24 cellular contexts compared by ENCODE assay signal in genomic region chr6:5029609-5030008, GRCh38. TPM values are rescaled to one million over a fixed set of nuclear protein-coding genes. Genes with fewer than 3 reads are reported as not detected.
DNase-seq lines count a peak whose midpoint lies in the region; ATAC-seq, FAIRE-seq and TF ChIP-seq lines count a peak whose summit lies in the region.
"Had no signal": no experiment of that assay in that cellular context is flagged by ENCODE, and none has a peak within 500 bp of the region (broad histone marks: within the 10 kb centered on the region; RNA-seq: fewer than 3 reads in every experiment).

No MANE protein-coding gene starts in this region.

- peaks cover 67% of the 10 kb centered on the region for H3K4me1 ChIP-seq in HepG2 (ENCODE audit: insufficient read depth, low read length)
- H3K4me1 ChIP-seq in right lobe of liver, result peaks cover 0 to 4% (median 0%) of the 10 kb centered on the region in 4 donors
- H3K4me1 ChIP-seq in H1 (replicated peaks in 1 of 4; ENCODE audit: control insufficient read depth in 3 of 4, insufficient read depth in 4 of 4, low read length in 3 of 4), result peaks cover 2 to 8% (median 4%) of the 10 kb centered on the region in 4 experiments; a peak in 5 of 7 replicates
- peaks cover 20% of the 10 kb centered on the region for H3K4me1 ChIP-seq in neural progenitor cell

- no peak overlapping the region for H3K4ac ChIP-seq in H1 (replicated peaks; ENCODE audit: insufficient read length, low read depth, low read length)

- H3K27me3 ChIP-seq in HepG2 (ENCODE audit: control insufficient read depth in 1 of 2, insufficient read depth in 2 of 2, low read length in 2 of 2) (no peaks in the 10 kb centered on the region; a peak in 1 of 5 replicates), right lobe of liver (no peaks in the 10 kb centered on the region), H1 (replicated peaks in 1 of 4; ENCODE audit: control insufficient read depth in 3 of 4, extremely low read depth in 1 of 4, insufficient read depth in 3 of 4, low read length in 3 of 4) (no peaks in the 10 kb centered on the region; a peak in 2 of 7 replicates), neural progenitor cell (no peaks in the 10 kb centered on the region)
- H3K27me3 ChIP-seq: BLaER1 treated with 17β-estradiol and CSF1 and Interleukin-3, amounts not matched to agents 10 nM and 100 nM had no signal

- no peak overlapping the region for H3K14ac ChIP-seq in H1 (ENCODE audit: insufficient read length)

- H2BK20ac ChIP-seq in H1 (ENCODE audit: low read length), result peak overlapping the region; percentile 61; the same call in 1 of the 2 replicates

- H3K9me3 Mint-ChIP-seq in neural progenitor cell, result no peaks in the 10 kb centered on the region
- H3K9me3 Mint-ChIP-seq in stimulated activated naive B cell treated with anti-CD40 and anti-IgM and Interleukin-4, amounts not matched to agents 10 μg/mL and 1 μg/mL and 100 μg/mL, for 72 hours, result peaks cover 3 to 4% of the 10 kb centered on the region in 2 donors
- H3K9me3 Mint-ChIP-seq: CD4-positive, alpha-beta T cell; CD8-positive, alpha-beta T cell had no signal

- no peak overlapping the region for H3K56ac ChIP-seq in H1 (replicated peaks; ENCODE audit: insufficient read length, low read depth, low read length)

- no peak overlapping the region for H2BK15ac ChIP-seq in H1 (ENCODE audit: low read length)

- no peak overlapping the region for H3K23ac ChIP-seq in H1 (ENCODE audit: insufficient read length)

- H3K36me3 ChIP-seq in HepG2 (replicated peaks in 1 of 2; ENCODE audit: control insufficient read depth in 1 of 2, insufficient read depth in 2 of 2, low read length in 2 of 2) (no peaks in the 10 kb centered on the region), right lobe of liver (no peaks in the 10 kb centered on the region), H1 (ENCODE audit: control insufficient read depth in 2 of 4, insufficient read depth in 4 of 4, low read length in 3 of 4) (no peaks in the 10 kb centered on the region), neural progenitor cell (no peaks in the 10 kb centered on the region)

- ATAC-seq in HepG2, result no peak
- no peak for ATAC-seq in right lobe of liver
- no peak for ATAC-seq in stimulated activated naive B cell treated with anti-CD40 and anti-IgM and Interleukin-4, amounts not matched to agents 10 μg/mL and 1 μg/mL and 100 μg/mL, for 72 hours (replicated peaks)
- ATAC-seq in GM21737 (IDR thresholded peaks at IDR 0.05; ENCODE audit: unreplicated experiment), result no peak
- no peak for ATAC-seq in HG03097 (IDR thresholded peaks at IDR 0.05; ENCODE audit: low FRiP score, unreplicated experiment)
- ATAC-seq: A549; CD8-positive, alpha-beta T cell had no signal

- H3K4me3 Mint-ChIP-seq in neural progenitor cell, result peak overlapping the region; percentile 14
- H3K4me3 Mint-ChIP-seq in stimulated activated naive B cell treated with anti-CD40 and anti-IgM and Interleukin-4, amounts not matched to agents 10 μg/mL and 1 μg/mL and 100 μg/mL, for 72 hours, result no peak overlapping the region
- H3K4me3 Mint-ChIP-seq: B cell; CD4-positive, alpha-beta T cell; CD8-positive, alpha-beta T cell had no signal

- intact Hi-C loops in HepG2 (cut with micrococcal nuclease; ENCODE audit: unreplicated experiment), result loop anchor here (1.0 to 10.0 kb wide), 4 partner anchors 25 to 715 kb away; partner anchors contain the start of gene RPP40
- intact Hi-C loops in right lobe of liver (cut with DNase I), result no loop called here

- no TSS peak for BruUV-seq in HepG2 (replicated peaks; lab: Mats Ljungman, UMichigan)

- no peak overlapping the region for H3K27ac ChIP-seq in HepG2 (ENCODE audit: extremely low read length, insufficient read depth, low read length)
- H3K27ac ChIP-seq in right lobe of liver, result no peak overlapping the region
- no peak overlapping the region for H3K27ac ChIP-seq in H1 (ENCODE audit: low read depth, low read length)
- H3K27ac ChIP-seq in neural progenitor cell, result no peak overlapping the region
- H3K27ac ChIP-seq: 22Rv1; A549; BLaER1 treated with 17β-estradiol and CSF1 and Interleukin-3, amounts not matched to agents 10 nM and 100 nM; C4-2B had no signal

- CTCF ChIA-PET in HepG2 (lab: Yijun Ruan, JAX; ENCODE audit: low intra/inter-chr PET ratio, low total read pairs), result no interaction called here
- CTCF ChIA-PET in H1 (lab: Charles Lee; ENCODE audit: partially characterized antibody), result interaction anchor here (0.6 to 3.4 kb wide), 22 partner anchors 9 to 892 kb away, joined by 3 to 20 read pairs (median 4); partner anchors contain the start of gene RPP40

- H3K27me3 Mint-ChIP-seq in neural progenitor cell (ENCODE audit: insufficient read depth, low read depth), result peaks cover under 1% of the 10 kb centered on the region
- H3K27me3 Mint-ChIP-seq in stimulated activated naive B cell treated with anti-CD40 and anti-IgM and Interleukin-4, amounts not matched to agents 10 μg/mL and 1 μg/mL and 100 μg/mL, for 72 hours, result peaks cover 16 to 18% of the 10 kb centered on the region in 2 donors

- POLR2A ChIA-PET in HepG2 (lab: Yijun Ruan, JAX), result interaction anchor here (2.4 to 2.8 kb wide), 2 partner anchors 9 to 26 kb away, joined by 10 to 26 read pairs; partner anchors contain the start of gene RPP40
- POLR2A ChIA-PET in H1 (lab: Charles Lee; ENCODE audit: partially characterized antibody), result interaction anchor here (0.7 kb wide), 1 partner anchor 16 kb away, joined by 3 read pairs; no protein-coding TSS in a partner anchor

- H2AFZ ChIP-seq in HepG2 (ENCODE audit: low read length) (no peak overlapping the region), H1 (ENCODE audit: low read length) (no peak overlapping the region), neural progenitor cell (replicated peaks) (no peak overlapping the region)

- no peak overlapping the region for H2BK120ac ChIP-seq in H1 (replicated peaks; ENCODE audit: low read depth, low read length)

- WGBS in HepG2 (ENCODE audit: low lambda C conversion rate), result 72% methylated on average over 5 of the region's 5 CpGs
- 96% methylated on average over 5 of the region's 5 CpGs for WGBS in right lobe of liver (ENCODE audit: insufficient coverage, low coverage, low lambda C conversion rate, missing lambda C conversion rate)
- WGBS in H1 (ENCODE audit: extremely low coverage in 1 of 2, insufficient coverage in 1 of 2, insufficient read length in 1 of 2, insufficient replicate concordance in 2 of 2, low coverage in 1 of 2, low lambda C conversion rate in 2 of 2, missing lambda C conversion rate in 1 of 2), 2 experiments, result 83% methylated on average over 5 of the region's 5 CpGs; no CpG with 5 or more reads in 1 of the 2 experiments

- no peak for TF ChIP-seq POLR2A in HepG2 (IDR thresholded peaks at IDR 0.05; ENCODE audit: insufficient read depth in 1 of 2, low read depth in 2 of 2, low read length in 2 of 2)
- no peak for TF ChIP-seq POLR2A in right lobe of liver (IDR thresholded peaks at IDR 0.05)
- TF ChIP-seq POLR2A in H1 (IDR thresholded peaks at IDR 0.05; ENCODE audit: control extremely low read depth in 1 of 2, low read depth in 2 of 2, low read length in 2 of 2), result no peak

- no peak overlapping the region for H3K4me3 ChIP-seq in HepG2 (replicated peaks in 1 of 3; ENCODE audit: insufficient read depth in 1 of 3, low read depth in 2 of 3, low read length in 3 of 3)
- no peak overlapping the region for H3K4me3 ChIP-seq in right lobe of liver
- no peak overlapping the region for H3K4me3 ChIP-seq in H1 (ENCODE audit: extremely low read depth in 1 of 4, insufficient read depth in 2 of 4, low read depth in 3 of 4, low read length in 4 of 4)
- H3K4me3 ChIP-seq in neural progenitor cell, result no peak overlapping the region
- H3K4me3 ChIP-seq: A549; BLaER1 treated with 17β-estradiol and CSF1 and Interleukin-3, amounts not matched to agents 10 nM and 100 nM had no signal

- peaks cover 3% of the 10 kb centered on the region; the same call in 1 of the 2 replicates for H3K23me2 ChIP-seq in H1 (ENCODE audit: low read depth, low read length)

- no peak for DNase-seq in HepG2 (ENCODE audit: low spot score)
- no peak for DNase-seq in right lobe of liver
- DNase-seq in H1 (ENCODE audit: low read depth in 1 of 2, low spot score in 2 of 2), result no peak
- no peak for DNase-seq in neural progenitor cell (ENCODE audit: low spot score)
- DNase-seq in stimulated activated naive B cell treated with anti-CD40 and anti-IgM and Interleukin-4, amounts not matched to agents 10 μg/mL and 1 μg/mL and 100 μg/mL, for 72 hours, result no peak
- no peak for DNase-seq in stimulated activated naive CD4-positive, alpha-beta T cell treated with Interleukin-2 at 50 U/mL for 16 hours (lab: John Stamatoyannopoulos, UW)
- DNase-seq: AML-193; Caco-2; Calu3; CD4-positive, alpha-beta T cell; CD8-positive, alpha-beta T cell; DMS79 treated with DMSO at 0.1 percent for 48 hours; GF-D8 had no signal

- in situ Hi-C loops in HepG2 (cut with HindIII; ENCODE audit: extremely low pct_ligation_motif_present, low pct_unique_long_range_greater_than_20kb), result no loop called here

- H3K4me2 ChIP-seq in HepG2 (ENCODE audit: low read depth, low read length) (no peak overlapping the region), H1 (ENCODE audit: insufficient read depth in 1 of 2, low read depth in 2 of 2, low read length in 2 of 2) (no peak overlapping the region), neural progenitor cell (no peak overlapping the region)
- H3K4me2 ChIP-seq: A549 had no signal

- no peak overlapping the region for H4K91ac ChIP-seq in H1 (replicated peaks; ENCODE audit: insufficient read length, low read length)

- TF ChIP-seq CTCF in HepG2 (CRISPR knock-in tag; IDR thresholded peaks at IDR 0.05), result no peak
- TF ChIP-seq CTCF in right lobe of liver (IDR thresholded peaks at IDR 0.05), result no peak
- no peak for TF ChIP-seq CTCF in H1 (IDR thresholded peaks at IDR 0.05; ENCODE audit: control extremely low read depth in 1 of 3, insufficient read depth in 1 of 3, low read depth in 1 of 3, low read length in 3 of 3)
- no peak for TF ChIP-seq CTCF in neural progenitor cell (IDR thresholded peaks at IDR 0.05)

- no peak overlapping the region for H4K8ac ChIP-seq in H1 (ENCODE audit: extremely low read depth, insufficient read depth, low read length)

- no peak overlapping the region for H3K9ac ChIP-seq in HepG2 (ENCODE audit: insufficient read depth, low read depth, low read length)
- H3K9ac ChIP-seq in H1 (replicated peaks in 1 of 4; ENCODE audit: extremely low read depth in 1 of 4, low read depth in 3 of 4, low read length in 3 of 4), result no peak overlapping the region
- H3K9ac ChIP-seq in neural progenitor cell, result no peak overlapping the region
- H3K9ac ChIP-seq: BLaER1 treated with 17β-estradiol and CSF1 and Interleukin-3, amounts not matched to agents 10 nM and 100 nM had no signal

- H3K9me3 ChIP-seq in HepG2 (ENCODE audit: low read length), result no peaks in the 10 kb centered on the region
- no peaks in the 10 kb centered on the region for H3K9me3 ChIP-seq in right lobe of liver
- no peaks in the 10 kb centered on the region for H3K9me3 ChIP-seq in H1 (ENCODE audit: insufficient read depth in 2 of 2, low read depth in 1 of 2, low read length in 1 of 2)
- no peaks in the 10 kb centered on the region for H3K9me3 ChIP-seq in neural progenitor cell (ENCODE audit: low read depth)
- H3K9me3 ChIP-seq: A549, Caco-2 had no signal

- H3K27ac Mint-ChIP-seq in neural progenitor cell, result no peak overlapping the region
- H3K27ac Mint-ChIP-seq in stimulated activated naive B cell treated with anti-CD40 and anti-IgM and Interleukin-4, amounts not matched to agents 10 μg/mL and 1 μg/mL and 100 μg/mL, for 72 hours, result peak overlapping the region; percentile 51
- H3K27ac Mint-ChIP-seq: B cell; CD4-positive, alpha-beta T cell; CD8-positive, alpha-beta T cell had no signal

- no peak for TF ChIP-seq RAD21 in HepG2 (CRISPR knock-in tag; IDR thresholded peaks at IDR 0.05)
- no peak for TF ChIP-seq RAD21 in H1 (IDR thresholded peaks at IDR 0.05 in 1 of 2, conservative IDR thresholded peaks at IDR 0.05 in 1 of 2; ENCODE audit: low read depth in 2 of 2, low read length in 2 of 2)

- H3K18ac ChIP-seq in H1 (ENCODE audit: extremely low read depth, low read length), result no peak overlapping the region

- no peak for TF ChIP-seq EP300 in HepG2 (IDR thresholded peaks at IDR 0.05; ENCODE audit: low read depth in 2 of 2, low read length in 2 of 2)
- TF ChIP-seq EP300 in HepG2 (CRISPR knock-in tag; IDR thresholded peaks at IDR 0.05; ENCODE audit: borderline replicate concordance), result no peak
- no peak for TF ChIP-seq EP300 in H1 (IDR thresholded peaks at IDR 0.05; ENCODE audit: borderline replicate concordance in 1 of 2, low read depth in 2 of 2, low read length in 2 of 2)

- no peaks in the 10 kb centered on the region for H4K20me1 ChIP-seq in HepG2 (ENCODE audit: insufficient read depth, low read length)
- H4K20me1 ChIP-seq in H1 (replicated peaks in 1 of 2; ENCODE audit: control insufficient read depth in 1 of 2, insufficient read depth in 2 of 2, low read length in 2 of 2), result no peaks in the 10 kb centered on the region
- H4K20me1 ChIP-seq in neural progenitor cell (ENCODE audit: low read depth), result no peaks in the 10 kb centered on the region
- H4K20me1 ChIP-seq: BLaER1 treated with 17β-estradiol and CSF1 and Interleukin-3, amounts not matched to agents 10 nM and 100 nM had no signal

- no peak for FAIRE-seq in HepG2 (lab: Jason Lieb, UNC)
- no peak for FAIRE-seq in H1 (lab: Jason Lieb, UNC)
- FAIRE-seq: A549, D721Med, G401.6, GM12891, GM19239 had no signal

- no peak overlapping the region for H2BK5ac ChIP-seq in H1 (ENCODE audit: low read depth, low read length)

- H4K5ac ChIP-seq in H1 (ENCODE audit: insufficient read length, low read depth, low read length), result no peak overlapping the region

- no peaks in the 10 kb centered on the region for H3K36me3 Mint-ChIP-seq in neural progenitor cell
- peaks cover 14 to 16% of the 10 kb centered on the region in 2 donors for H3K36me3 Mint-ChIP-seq in stimulated activated naive B cell treated with anti-CD40 and anti-IgM and Interleukin-4, amounts not matched to agents 10 μg/mL and 1 μg/mL and 100 μg/mL, for 72 hours
- H3K36me3 Mint-ChIP-seq: CD8-positive, alpha-beta T cell had no signal

- H3K79me1 ChIP-seq in H1 (ENCODE audit: low read depth, low read length), result no peaks in the 10 kb centered on the region

- H3K79me2 ChIP-seq in HepG2 (ENCODE audit: insufficient read depth, low read length) (no peaks in the 10 kb centered on the region), H1 (ENCODE audit: control insufficient read depth in 1 of 2, insufficient read depth in 2 of 2, low read length in 2 of 2) (no peaks in the 10 kb centered on the region), neural progenitor cell (ENCODE audit: low read depth) (no peaks in the 10 kb centered on the region)

- H3F3A ChIP-seq in neural progenitor cell (ENCODE audit: low read depth), result peaks cover 25% of the 10 kb centered on the region

- no peak overlapping the region for H2BK12ac ChIP-seq in H1 (ENCODE audit: low read depth, low read length)

- peaks cover 32% of the 10 kb centered on the region for H3K4me1 Mint-ChIP-seq in neural progenitor cell
- H3K4me1 Mint-ChIP-seq in stimulated activated naive B cell treated with anti-CD40 and anti-IgM and Interleukin-4, amounts not matched to agents 10 μg/mL and 1 μg/mL and 100 μg/mL, for 72 hours, result peaks cover 18 to 31% of the 10 kb centered on the region in 2 donors

- 0 out of 2 replicates have a peak overlapping the region, but pooled peaks have one; percentile 5 for H2AK5ac ChIP-seq in H1 (ENCODE audit: low read depth, low read length)

RNA-seq across cellular contexts. Expression of gene RPP40, which starts 25.8 kb away (rescaled TPM):
- total RNA-seq in HepG2 (2016; rRNA removed; fragmentation: Illumina TruSeq; extraction: Trizol), result 41.2 and 64.0 TPM in 2 replicates
- 6.2 and 9.4 TPM in 2 replicates for total RNA-seq in HepG2 (2016; cell fraction: cytosol; rRNA removed; fragmentation: Illumina TruSeq; extraction: Trizol; ENCODE audit: low read depth)
- total RNA-seq in HepG2 (2016; cell fraction: insoluble cytoplasmic fraction; rRNA removed; fragmentation: Illumina TruSeq; extraction: Trizol), result 44.8 and 65.5 TPM in 2 replicates
- total RNA-seq in HepG2 (2016; cell fraction: membrane; rRNA removed; fragmentation: Illumina TruSeq; extraction: Trizol), result 13.3 and 13.7 TPM in 2 replicates
- 22.1 and 24.0 TPM in 2 replicates for total RNA-seq in HepG2 (2016; cell fraction: nucleus; rRNA removed; fragmentation: Illumina TruSeq; extraction: Trizol)
- polyA plus RNA-seq in HepG2 (2011; rRNA removed), result 18.0 and 19.4 TPM in 2 replicates
- 7.7 and 14.3 TPM in 2 replicates for polyA plus RNA-seq in HepG2 (2011; cell fraction: cytosol; rRNA removed)
- 6.5 and 6.6 TPM in 2 replicates for polyA plus RNA-seq in HepG2 (2011; cell fraction: nucleus; rRNA removed)
- polyA plus RNA-seq in HepG2 (2012), result 26.7 and 29.8 TPM in 2 replicates
- polyA plus RNA-seq in HepG2 (2016; cell fraction: cytosol; fragmentation: Illumina TruSeq; extraction: Trizol; ENCODE audit: low read depth), result 15.4 and 17.1 TPM in 2 replicates
- 66.0 and 77.9 TPM in 2 replicates for polyA plus RNA-seq in HepG2 (2016; cell fraction: insoluble cytoplasmic fraction; fragmentation: Illumina TruSeq; extraction: Trizol; ENCODE audit: low read depth)
- 17.5 and 18.0 TPM in 2 replicates for polyA plus RNA-seq in HepG2 (2016; cell fraction: membrane; fragmentation: Illumina TruSeq; extraction: Trizol; ENCODE audit: low read depth)
- 29.6 and 31.9 TPM in 2 replicates for polyA plus RNA-seq in HepG2 (2016; cell fraction: nucleus; fragmentation: Illumina TruSeq; extraction: Trizol; ENCODE audit: insufficient read depth, low read depth)
- polyA minus RNA-seq in HepG2 (2011; rRNA and poly(A)+ RNA removed; ENCODE audit: low replicate concordance), result 9.4 and 13.4 TPM in 2 replicates
- 6.6 and 7.6 TPM in 2 replicates for polyA minus RNA-seq in HepG2 (2011; cell fraction: cytosol; rRNA and poly(A)+ RNA removed)
- polyA minus RNA-seq in HepG2 (2011; cell fraction: nucleus; rRNA and poly(A)+ RNA removed), result 24.3 and 26.1 TPM in 2 replicates
- total RNA-seq in right lobe of liver, result 10 to 100 TPM in 1 of 6 experiments, 1 to 10 TPM in 5; 2.8 to 15.5 (median 5.5) TPM
- total RNA-seq in H1 (2021; fragmentation: NEBNext Ultra II Directional; extraction: Animal tissue kit (Norgen Biotek cat#: 25700)), result 15.7 and 17.1 TPM in 2 replicates
- 5.1 and 7.0 TPM in 2 replicates for polyA plus RNA-seq in H1 (2011; rRNA removed)
- polyA plus RNA-seq in H1 (2011; cell fraction: cytosol; rRNA removed), result 8.8 TPM
- polyA plus RNA-seq in H1 (2011; cell fraction: nucleus; rRNA removed), result 3.6 TPM
- polyA plus RNA-seq in H1 (2012, experiment 1 of 2), result 10.1 to 15.2 TPM (median 10.3 TPM) in 4 replicates
- 7.5 TPM for polyA plus RNA-seq in H1 (2012, experiment 2 of 2)
- 10.9 TPM for polyA plus RNA-seq in H1 (2013, experiment 1 of 2)
- polyA plus RNA-seq in H1 (2013, experiment 2 of 2), result 12.1 TPM
- 3.3 and 4.9 TPM in 2 replicates for polyA minus RNA-seq in H1 (2011; rRNA and poly(A)+ RNA removed)
- polyA minus RNA-seq in H1 (2011; cell fraction: cytosol; rRNA and poly(A)+ RNA removed), result 4.3 TPM
- polyA minus RNA-seq in H1 (2011; cell fraction: nucleus; rRNA and poly(A)+ RNA removed), result 4.4 TPM
- total RNA-seq in neural progenitor cell (ENCODE audit: low replicate concordance), result 19.3 and 23.2 TPM in 2 replicates

RNA-seq across cellular contexts. Expression of gene PPP1R3G, which starts 55.5 kb away (rescaled TPM):
- total RNA-seq in HepG2 (2016; rRNA removed; fragmentation: Illumina TruSeq; extraction: Trizol) (0.56 and 1.2 TPM in 2 replicates), right lobe of liver (under 1 TPM; 0.35 to 0.98 (median 0.52) TPM), neural progenitor cell (ENCODE audit: low replicate concordance) (0.15 and 0.36 TPM in 2 replicates)
- 0.18 and 0.20 TPM in 2 replicates for total RNA-seq in HepG2 (2016; cell fraction: cytosol; rRNA removed; fragmentation: Illumina TruSeq; extraction: Trizol; ENCODE audit: low read depth)
- 0.61 and 1.0 TPM in 2 replicates for total RNA-seq in HepG2 (2016; cell fraction: insoluble cytoplasmic fraction; rRNA removed; fragmentation: Illumina TruSeq; extraction: Trizol)
- 0.52 and 0.74 TPM in 2 replicates for total RNA-seq in HepG2 (2016; cell fraction: membrane; rRNA removed; fragmentation: Illumina TruSeq; extraction: Trizol)
- total RNA-seq in HepG2 (2016; cell fraction: nucleus; rRNA removed; fragmentation: Illumina TruSeq; extraction: Trizol), result 0.88 and 1.0 TPM in 2 replicates
- polyA plus RNA-seq in HepG2 (2011; rRNA removed) (1.3 and 1.8 TPM in 2 replicates), H1 (2011; rRNA removed) (0.03 and 0.06 TPM in 2 replicates)
- 1.5 and 1.9 TPM in 2 replicates for polyA plus RNA-seq in HepG2 (2011; cell fraction: cytosol; rRNA removed)
- polyA plus RNA-seq in HepG2 (2011; cell fraction: nucleus; rRNA removed), result 3.4 and 3.6 TPM in 2 replicates
- polyA plus RNA-seq in HepG2 (2012), result 2.0 and 2.2 TPM in 2 replicates
- polyA plus RNA-seq in HepG2 (2016; cell fraction: cytosol; fragmentation: Illumina TruSeq; extraction: Trizol; ENCODE audit: low read depth), result 0.11 TPM in 2 replicates
- polyA plus RNA-seq in HepG2 (2016; cell fraction: insoluble cytoplasmic fraction; fragmentation: Illumina TruSeq; extraction: Trizol; ENCODE audit: low read depth), result 0.44 and 0.60 TPM in 2 replicates
- 0.29 and 0.52 TPM in 2 replicates for polyA plus RNA-seq in HepG2 (2016; cell fraction: membrane; fragmentation: Illumina TruSeq; extraction: Trizol; ENCODE audit: low read depth)
- polyA plus RNA-seq in HepG2 (2016; cell fraction: nucleus; fragmentation: Illumina TruSeq; extraction: Trizol; ENCODE audit: insufficient read depth, low read depth), result 0.61 and 0.77 TPM in 2 replicates
- polyA minus RNA-seq in HepG2 (2011; rRNA and poly(A)+ RNA removed; ENCODE audit: low replicate concordance), result 0.14 and 3.0 TPM in 2 replicates
- polyA minus RNA-seq in HepG2 (2011; cell fraction: cytosol; rRNA and poly(A)+ RNA removed), result 2.1 and 2.3 TPM in 2 replicates
- 4.5 and 4.8 TPM in 2 replicates for polyA minus RNA-seq in HepG2 (2011; cell fraction: nucleus; rRNA and poly(A)+ RNA removed)
- total RNA-seq in H1 (2021; fragmentation: NEBNext Ultra II Directional; extraction: Animal tissue kit (Norgen Biotek cat#: 25700)), result 0.09 TPM in 1 of 2 replicates, not detected in the other
- 0.06 TPM for polyA plus RNA-seq in H1 (2011; cell fraction: cytosol; rRNA removed)
- 0.06 TPM for polyA plus RNA-seq in H1 (2011; cell fraction: nucleus; rRNA removed)
- 0.09 to 0.19 TPM (median 0.12 TPM) in 4 replicates for polyA plus RNA-seq in H1 (2012, experiment 1 of 2)
- polyA plus RNA-seq in H1 (2012, experiment 2 of 2), result 0.04 TPM
- 0.04 TPM for polyA plus RNA-seq in H1 (2013, experiment 1 of 2)
- 0.06 TPM for polyA plus RNA-seq in H1 (2013, experiment 2 of 2)
- 0.07 TPM in 1 of 2 replicates, not detected in the other for polyA minus RNA-seq in H1 (2011; rRNA and poly(A)+ RNA removed)
- polyA minus RNA-seq in H1 (2011; cell fraction: cytosol; rRNA and poly(A)+ RNA removed), result not detected
- not detected for polyA minus RNA-seq in H1 (2011; cell fraction: nucleus; rRNA and poly(A)+ RNA removed)
- total RNA-seq: CD4-positive, alpha-beta T cell; CD8-positive, alpha-beta T cell had no signal
